Comparison of ENCODE assay signal across 9 cellular contexts in the genomic region with DNA sequence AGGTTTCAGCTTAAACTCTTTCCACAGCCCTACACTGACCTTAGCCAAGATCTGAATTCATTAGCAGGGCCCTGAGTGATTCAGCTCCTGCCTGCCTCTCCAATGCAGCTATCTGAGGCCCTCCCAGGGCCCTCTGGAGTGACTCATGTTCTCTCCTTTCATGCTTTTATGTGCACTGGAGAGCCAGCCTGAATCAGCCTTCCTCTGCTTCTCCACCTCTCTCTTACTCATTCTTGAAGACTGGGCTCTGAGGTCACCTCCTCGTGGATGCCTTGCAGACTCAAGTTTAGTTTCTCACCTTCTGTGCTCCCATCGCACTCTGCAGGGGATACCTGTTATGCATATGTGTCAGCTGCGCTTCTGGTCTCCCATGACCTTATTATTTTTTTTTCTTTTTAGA. TPM values are rescaled to one million over a fixed set of nuclear protein-coding genes. Genes with fewer than 3 reads are reported as not detected.
A peak's percentile ranks its signal among the peaks of the same experiment; 100 is the strongest.
DNase-seq lines count a peak whose midpoint lies in the region; ATAC-seq and TF ChIP-seq lines count a peak whose summit lies in the region.
"Had no signal": no experiment of that assay in that cellular context is flagged by ENCODE, and none has a peak within 500 bp of the region (broad histone marks: within the 10 kb centered on the region; RNA-seq: fewer than 3 reads in every experiment).

No MANE protein-coding gene starts in this region.

- H3K27me3 Mint-ChIP-seq in activated CD8-positive, alpha-beta T cell treated with anti-CD3 and anti-CD28 coated beads for 36 hours, result no peaks in the 10 kb centered on the region
- H3K27me3 Mint-ChIP-seq: naive thymus-derived CD4-positive, alpha-beta T cell had no signal

- no peak overlapping the region for H3K27ac Mint-ChIP-seq in activated CD8-positive, alpha-beta T cell treated with anti-CD3 and anti-CD28 coated beads for 36 hours

- CTCF ChIA-PET in activated CD8-positive, alpha-beta T cell treated with anti-CD3 and anti-CD28 coated beads for 36 hours (lab: Charles Lee), result no interaction called here

- TF ChIP-seq CTCF in activated CD8-positive, alpha-beta T cell treated with anti-CD3 and anti-CD28 coated beads for 36 hours (IDR thresholded peaks at IDR 0.05), result no peak
- TF ChIP-seq CTCF in fibroblast of villous mesenchyme (IDR thresholded peaks at IDR 0.05; ENCODE audit: insufficient read depth, low read depth, low read length), result no peak

- no peaks in the 10 kb centered on the region for H3K9me3 Mint-ChIP-seq in activated CD8-positive, alpha-beta T cell treated with anti-CD3 and anti-CD28 coated beads for 36 hours

- no peak overlapping the region for H3K4me3 ChIP-seq in fibroblast of villous mesenchyme (ENCODE audit: low read depth, low read length)

- H3K4me3 Mint-ChIP-seq in activated CD8-positive, alpha-beta T cell treated with anti-CD3 and anti-CD28 coated beads for 36 hours, result no peak overlapping the region

- H3K4me1 Mint-ChIP-seq in activated CD8-positive, alpha-beta T cell treated with anti-CD3 and anti-CD28 coated beads for 36 hours (ENCODE audit: low read depth), result peaks cover 41% of the 10 kb centered on the region

- H3K36me3 Mint-ChIP-seq in activated CD8-positive, alpha-beta T cell treated with anti-CD3 and anti-CD28 coated beads for 36 hours (ENCODE audit: low read depth), result peaks cover 5% of the 10 kb centered on the region

- ATAC-seq in activated CD8-positive, alpha-beta T cell treated with anti-CD3 and anti-CD28 coated beads for 36 hours, result peak; percentile 92
- ATAC-seq in GM18909 (IDR thresholded peaks at IDR 0.05; ENCODE audit: poor library complexity, unreplicated experiment), result no peak
- ATAC-seq: naive thymus-derived CD4-positive, alpha-beta T cell had no signal

- DNase-seq in NCI-H2196 (lab: John Stamatoyannopoulos, UW; ENCODE audit: unreplicated experiment) (peak; percentile 24), NCI-H2196 treated with DMSO at 0.1 percent for 48 hours (lab: John Stamatoyannopoulos, UW; ENCODE audit: unreplicated experiment) (no peak), fibroblast of villous mesenchyme (ENCODE audit: low read depth) (peak; percentile 88), SIG-M5 (lab: John Stamatoyannopoulos, UW) (no peak), NCI-H2171 treated with DMSO at 0.1 percent for 48 hours (lab: John Stamatoyannopoulos, UW) (no peak)
- peak; percentile 87 for DNase-seq in activated CD8-positive, alpha-beta T cell treated with anti-CD3 and anti-CD28 coated beads for 36 hours
- peak; percentile 15 for DNase-seq in stimulated activated CD8-positive, alpha-beta memory T cell treated with anti-CD3 and anti-CD28 coated beads, Interleukin-7, amount 100 ng/mL, for 24 hours (ENCODE audit: low read depth)

- intact Hi-C loops in activated CD8-positive, alpha-beta T cell treated with anti-CD3 and anti-CD28 coated beads for 36 hours (cut with micrococcal nuclease), result loop anchor here (5.0 kb wide), 1 partner anchor 77 kb away; a partner anchor contains a TSS

- POLR2A ChIA-PET in activated CD8-positive, alpha-beta T cell treated with anti-CD3 and anti-CD28 coated beads for 36 hours (lab: Charles Lee), result no interaction called here

RNA-seq across cellular contexts. Expression of a gene that starts 3.1 kb away (rescaled TPM):
- 10 to 100 TPM; 65.1 to 82.7 TPM for total RNA-seq in activated CD8-positive, alpha-beta T cell treated with anti-CD3 and anti-CD28 coated beads for 36 hours
- total RNA-seq in fibroblast of villous mesenchyme, result 9.5 and 12.6 TPM in 2 replicates

Comparison
In these comparisons a context has a peak if more than half of its experiments do, and no peak if none do; other contexts are left out.
1. DNase-seq: peak in NCI-H2196 (single experiment), activated CD8-positive, alpha-beta T cell treated with anti-CD3 and anti-CD28 coated beads for 36 hours (single experiment), fibroblast of villous mesenchyme (single experiment) and stimulated activated CD8-positive, alpha-beta memory T cell treated with anti-CD3 and anti-CD28 coated beads, Interleukin-7, amount 100 ng/mL, for 24 hours (single experiment); none in NCI-H2196 treated with DMSO at 0.1 percent for 48 hours (single experiment), SIG-M5 (single experiment) and NCI-H2171 treated with DMSO at 0.1 percent for 48 hours (single experiment).